In genomic region chr2:234606906-234607305, GRCh38 we compare ENCODE assay signal across 25 cellular contexts.
A peak's percentile ranks its signal among the peaks of the same experiment; 100 is the strongest.
DNase-seq lines count a peak whose midpoint lies in the region; ATAC-seq and TF ChIP-seq lines count a peak whose summit lies in the region.
"Had no signal": no experiment of that assay in that cellular context is flagged by ENCODE, and none has a peak within 500 bp of the region (broad histone marks: within the 10 kb centered on the region; RNA-seq: fewer than 3 reads in every experiment).

No MANE protein-coding gene starts in this region.

- intact Hi-C loops in right cardiac atrium (cut with DNase I), result no loop called here

- H3K4me1 ChIP-seq in neutrophil (ENCODE audit: control insufficient read depth in 1 of 2, insufficient read depth in 1 of 2, low read depth in 1 of 2, low read length in 1 of 2) (peaks cover 0 to 8% of the 10 kb centered on the region in 2 experiments), right cardiac atrium (ENCODE audit: control insufficient read depth, insufficient read depth, low read length) (no peaks in the 10 kb centered on the region)
- H3K4me1 ChIP-seq: testis, vagina had no signal

- no peaks in the 10 kb centered on the region for H3K36me3 Mint-ChIP-seq in stimulated activated effector memory CD8-positive, alpha-beta T cell treated with anti-CD3 and anti-CD28 coated beads, Interleukin-12 subunit alpha, Interleukin-12 subunit beta, amount 100 ng/mL, for 72 hours
- H3K36me3 Mint-ChIP-seq: CD4-positive, CD25-positive, alpha-beta regulatory T cell had no signal

- no peak for ATAC-seq in stimulated activated effector memory CD8-positive, alpha-beta T cell treated with anti-CD3 and anti-CD28 coated beads, Interleukin-12 subunit alpha, Interleukin-12 subunit beta, amount 100 ng/mL, for 72 hours
- no peak for ATAC-seq in right cardiac atrium
- ATAC-seq: activated naive CD4-positive, alpha-beta T cell treated with anti-CD3 and anti-CD28 coated beads, Interleukin-2, amount 50 U/mL, for 72 hours; HCT116; left lobe of liver; naive thymus-derived CD8-positive, alpha-beta T cell; stimulated activated naive B cell treated with anti-CD40 and anti-IgM and Interleukin-4, amounts not matched to agents 10 μg/mL and 1 μg/mL and 100 μg/mL, for 72 hours had no signal

- H3K27ac ChIP-seq in neutrophil, result peak overlapping the region; percentile 22
- H3K27ac ChIP-seq in right cardiac atrium (ENCODE audit: low read length), result no peak overlapping the region
- H3K27ac ChIP-seq: testis, vagina, VCaP had no signal

- H3K9me3 Mint-ChIP-seq in stimulated activated effector memory CD8-positive, alpha-beta T cell treated with anti-CD3 and anti-CD28 coated beads, Interleukin-12 subunit alpha, Interleukin-12 subunit beta, amount 100 ng/mL, for 72 hours, result peaks cover 1% of the 10 kb centered on the region

- TF ChIP-seq CTCF in epithelial cell of proximal tubule (conservative IDR thresholded peaks at IDR 0.05; ENCODE audit: low read depth, low read length) (no peak), neutrophil (IDR thresholded peaks at IDR 0.05) (no peak)

- H3K27me3 ChIP-seq in neutrophil, result no peaks in the 10 kb centered on the region
- H3K27me3 ChIP-seq in right cardiac atrium (ENCODE audit: control insufficient read depth, insufficient read depth), result no peaks in the 10 kb centered on the region
- H3K27me3 ChIP-seq: testis, vagina had no signal

- no peaks in the 10 kb centered on the region for H3K4me1 Mint-ChIP-seq in stimulated activated effector memory CD8-positive, alpha-beta T cell treated with anti-CD3 and anti-CD28 coated beads, Interleukin-12 subunit alpha, Interleukin-12 subunit beta, amount 100 ng/mL, for 72 hours
- H3K4me1 Mint-ChIP-seq: activated CD4-positive, alpha-beta T cell treated with anti-CD3 and anti-CD28 coated beads, Interleukin-2, amount 10 ng/mL, durations not matched to agents 7 days and 5 days; CD4-positive, CD25-positive, alpha-beta regulatory T cell; naive thymus-derived CD8-positive, alpha-beta T cell had no signal

- H3K36me3 ChIP-seq in neutrophil, result no peaks in the 10 kb centered on the region
- H3K36me3 ChIP-seq: vagina had no signal

- DNase-seq in DMS 273 treated with DMSO at 0.1 percent for 48 hours (lab: John Stamatoyannopoulos, UW) (peak; percentile 85), NCI-H524 treated with DMSO at 0.1 percent for 48 hours (lab: John Stamatoyannopoulos, UW) (peak; percentile 30), epithelial cell of proximal tubule (ENCODE audit: low read depth) (peak; percentile 27), dedifferentiated amniotic fluid mesenchymal stem cell (ENCODE audit: extremely low spot score) (no peak), middle frontal gyrus (ENCODE audit: extremely low spot score, low spot score) (no peak), right cardiac atrium (no peak)
- no peak for DNase-seq in stimulated activated effector memory CD8-positive, alpha-beta T cell treated with anti-CD3 and anti-CD28 coated beads, Interleukin-12 subunit alpha, Interleukin-12 subunit beta, amount 100 ng/mL, for 72 hours (ENCODE audit: low spot score in 2 of 2)
- DNase-seq: activated CD4-positive, alpha-beta T cell treated with anti-CD3 and anti-CD28 coated beads, Interleukin-2, amount 10 ng/mL, durations not matched to agents 7 days and 5 days; CD4-positive, CD25-positive, alpha-beta regulatory T cell; effector memory CD4-positive, alpha-beta T cell; head of caudate nucleus; KBM-7; naive thymus-derived CD8-positive, alpha-beta T cell; NCI-H187 treated with DMSO at 0.1 percent for 48 hours; NCI-H2227 treated with DMSO at 0.1 percent for 48 hours; SK-N-SH; stimulated activated CD4-positive, alpha-beta T cell treated with anti-CD3 and anti-CD28 coated beads, Interleukin-2, amount 100 ng/mL, for 24 hours; stimulated activated naive B cell treated with anti-CD40 and anti-IgM and Interleukin-4, amounts not matched to agents 10 μg/mL and 1 μg/mL and 100 μg/mL, for 72 hours; testis had no signal

- no peak overlapping the region for H3K27ac Mint-ChIP-seq in stimulated activated effector memory CD8-positive, alpha-beta T cell treated with anti-CD3 and anti-CD28 coated beads, Interleukin-12 subunit alpha, Interleukin-12 subunit beta, amount 100 ng/mL, for 72 hours
- H3K27ac Mint-ChIP-seq: activated CD4-positive, alpha-beta T cell treated with anti-CD3 and anti-CD28 coated beads, Interleukin-2, amount 10 ng/mL, durations not matched to agents 7 days and 5 days; activated naive CD4-positive, alpha-beta T cell treated with anti-CD3 and anti-CD28 coated beads, Interleukin-2, amount 50 U/mL, for 72 hours; CD4-positive, CD25-positive, alpha-beta regulatory T cell; stimulated activated naive B cell treated with anti-CD40 and anti-IgM and Interleukin-4, amounts not matched to agents 10 μg/mL and 1 μg/mL and 100 μg/mL, for 72 hours had no signal

- H3K4me3 ChIP-seq in epithelial cell of proximal tubule (ENCODE audit: low read depth, low read length) (no peak overlapping the region), neutrophil (ENCODE audit: low read depth in 1 of 2, low read length in 1 of 2) (no peak overlapping the region), right cardiac atrium (ENCODE audit: low read length) (no peak overlapping the region)
- H3K4me3 ChIP-seq: testis, vagina had no signal

- 84% methylated on average over 9 of the region's 9 CpGs for WGBS in right cardiac atrium

- no peak overlapping the region for H3K4me3 Mint-ChIP-seq in stimulated activated effector memory CD8-positive, alpha-beta T cell treated with anti-CD3 and anti-CD28 coated beads, Interleukin-12 subunit alpha, Interleukin-12 subunit beta, amount 100 ng/mL, for 72 hours
- H3K4me3 Mint-ChIP-seq: activated CD4-positive, alpha-beta T cell treated with anti-CD3 and anti-CD28 coated beads, Interleukin-2, amount 10 ng/mL, durations not matched to agents 7 days and 5 days; CD4-positive, CD25-positive, alpha-beta regulatory T cell; naive thymus-derived CD8-positive, alpha-beta T cell; stimulated activated naive B cell treated with anti-CD40 and anti-IgM and Interleukin-4, amounts not matched to agents 10 μg/mL and 1 μg/mL and 100 μg/mL, for 72 hours had no signal

- no peaks in the 10 kb centered on the region for H3K9me3 ChIP-seq in neutrophil
- no peaks in the 10 kb centered on the region for H3K9me3 ChIP-seq in right cardiac atrium (ENCODE audit: control insufficient read depth, low read length)
- H3K9me3 ChIP-seq: SK-N-SH, testis, vagina had no signal

Comparison
In these comparisons a context has a peak if more than half of its experiments do, and no peak if none do; other contexts are left out.
1. DNase-seq: peak in DMS 273 treated with DMSO at 0.1 percent for 48 hours (single experiment), NCI-H524 treated with DMSO at 0.1 percent for 48 hours (single experiment) and epithelial cell of proximal tubule (single experiment); none in stimulated activated effector memory CD8-positive, alpha-beta T cell treated with anti-CD3 and anti-CD28 coated beads, Interleukin-12 subunit alpha, Interleukin-12 subunit beta, amount 100 ng/mL, for 72 hours (0 of 2), dedifferentiated amniotic fluid mesenchymal stem cell (single experiment), middle frontal gyrus (single experiment) and right cardiac atrium (0 of 3).